In the genomic region with DNA sequence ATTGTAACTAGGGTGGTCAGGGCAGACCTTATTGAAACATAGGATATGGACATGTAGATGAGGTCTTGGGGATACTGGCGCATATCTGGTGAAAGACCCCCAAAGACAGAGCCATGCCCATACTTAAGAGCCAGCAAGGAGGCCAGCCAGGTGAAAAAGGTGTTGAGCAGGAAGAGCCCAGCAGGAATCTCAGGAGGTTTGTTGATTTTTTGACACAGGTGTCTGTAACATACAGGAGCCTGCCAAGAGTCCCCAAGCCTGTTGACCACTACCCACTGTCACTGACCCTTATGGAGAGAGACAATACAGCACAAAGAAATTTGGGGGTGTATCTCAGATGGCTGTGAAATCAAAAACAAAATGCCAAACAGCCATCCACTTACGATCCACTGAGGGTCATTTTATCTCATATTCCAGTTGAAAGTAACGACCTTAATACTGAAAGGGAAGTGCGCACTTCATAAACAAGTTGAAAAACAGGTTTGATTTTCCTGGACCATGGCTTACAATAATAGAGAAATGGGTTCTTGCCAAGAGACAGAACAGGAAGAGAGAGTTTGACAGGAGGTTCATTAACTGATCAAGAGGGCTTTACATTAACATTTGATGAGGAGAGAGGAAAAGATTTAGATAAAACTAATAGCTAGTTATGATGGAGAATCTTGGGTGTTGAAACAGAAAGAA, we compare ENCODE assay signal across 17 cellular contexts.
DNase-seq lines count a peak whose midpoint lies in the region; ATAC-seq and TF ChIP-seq lines count a peak whose summit lies in the region.
"Had no signal": no experiment of that assay in that cellular context is flagged by ENCODE, and none has a peak within 500 bp of the region (broad histone marks: within the 10 kb centered on the region; RNA-seq: fewer than 3 reads in every experiment).

No MANE protein-coding gene starts in this region.

- in situ Hi-C loops in HAP-1 (cut with MboI; ENCODE audit: low sequenced_read_pairs), result no loop called here

- no peaks in the 10 kb centered on the region for H3K27me3 ChIP-seq in suprapubic skin
- H3K27me3 ChIP-seq in HAP-1 (ENCODE audit: low read depth), result no peaks in the 10 kb centered on the region
- no peaks in the 10 kb centered on the region for H3K27me3 ChIP-seq in naive thymus-derived CD4-positive, alpha-beta T cell (ENCODE audit: control insufficient read depth in 2 of 2, insufficient read depth in 2 of 2, low read length in 2 of 2)
- H3K27me3 ChIP-seq: adrenal gland, neutrophil had no signal

- intact Hi-C loops in naive thymus-derived CD4-positive, alpha-beta T cell (cut with micrococcal nuclease), result no loop called here

- peaks cover 0 to 13% (median 0%) of the 10 kb centered on the region in 5 donors for H3K27me3 Mint-ChIP-seq in naive thymus-derived CD4-positive, alpha-beta T cell

- no peak overlapping the region for H3K4me3 Mint-ChIP-seq in naive thymus-derived CD4-positive, alpha-beta T cell
- H3K4me3 Mint-ChIP-seq: CD8-positive, alpha-beta memory T cell had no signal

- H3K4me1 ChIP-seq in suprapubic skin, result peaks cover 5% of the 10 kb centered on the region
- H3K4me1 ChIP-seq in HAP-1, result no peaks in the 10 kb centered on the region
- H3K4me1 ChIP-seq in naive thymus-derived CD4-positive, alpha-beta T cell (ENCODE audit: control insufficient read depth in 2 of 2, insufficient read depth in 2 of 2, low read length in 2 of 2), result no peaks in the 10 kb centered on the region
- H3K4me1 ChIP-seq: adrenal gland had no signal

- no peak for TF ChIP-seq CTCF in suprapubic skin (IDR thresholded peaks at IDR 0.05)

- no peaks in the 10 kb centered on the region for H3K9me3 ChIP-seq in suprapubic skin
- no peaks in the 10 kb centered on the region for H3K9me3 ChIP-seq in HAP-1
- no peaks in the 10 kb centered on the region for H3K9me3 ChIP-seq in naive thymus-derived CD4-positive, alpha-beta T cell (ENCODE audit: control insufficient read depth in 2 of 3, low read length in 3 of 3)
- H3K9me3 ChIP-seq: adrenal gland, neutrophil had no signal

- no peak for TF ChIP-seq EP300 in suprapubic skin (IDR thresholded peaks at IDR 0.05)

- no peak for ATAC-seq in naive thymus-derived CD4-positive, alpha-beta T cell

- no peak for TF ChIP-seq POLR2A in suprapubic skin (IDR thresholded peaks at IDR 0.05)

- H3K36me3 ChIP-seq in suprapubic skin, result no peaks in the 10 kb centered on the region
- no peaks in the 10 kb centered on the region for H3K36me3 ChIP-seq in HAP-1 (replicated peaks)
- H3K36me3 ChIP-seq in naive thymus-derived CD4-positive, alpha-beta T cell (ENCODE audit: control insufficient read depth in 2 of 3, insufficient read depth in 3 of 3, low read length in 3 of 3), result no peaks in the 10 kb centered on the region
- H3K36me3 ChIP-seq: adrenal gland, neutrophil had no signal

- H3K36me3 Mint-ChIP-seq in naive thymus-derived CD4-positive, alpha-beta T cell, result peaks cover 0 to 6% (median 0%) of the 10 kb centered on the region in 5 donors

- DNase-seq in DMS79 treated with DMSO at 0.1 percent for 48 hours (lab: John Stamatoyannopoulos, UW) (peak; percentile 92), NCI-H345 treated with DMSO at 0.1 percent for 48 hours (lab: John Stamatoyannopoulos, UW; ENCODE audit: unreplicated experiment) (peak; percentile 43), dermis blood vessel endothelial cell (peak; percentile 9), suprapubic skin (ENCODE audit: low spot score in 2 of 2) (no peak), HAP-1 (ENCODE audit: low spot score in 2 of 2) (no peak), NCI-H82 treated with DMSO at 0.1 percent for 48 hours (lab: John Stamatoyannopoulos, UW; ENCODE audit: unreplicated experiment) (no peak), SIG-M5 treated with dmso at 0.1 percent for 504 hours (lab: John Stamatoyannopoulos, UW; ENCODE audit: unreplicated experiment) (no peak)
- no peak for DNase-seq in naive thymus-derived CD4-positive, alpha-beta T cell
- DNase-seq: activated CD4-positive, alpha-beta T cell treated with anti-CD3 and anti-CD28 coated beads, Interleukin-2, amount 50 U/mL, for 1 hour; activated CD8-positive, alpha-beta memory T cell treated with anti-CD3 and anti-CD28 coated beads, Interleukin-2, amount 50 U/mL, for 48 hours; activated gamma-delta T cell; adrenal gland; CD8-positive, alpha-beta memory T cell; effector CD8-positive, alpha-beta T cell; NCI-H1417 treated with DMSO at 0.1 percent for 48 hours; Right ventricle myocardium superior had no signal

- H3K9me3 Mint-ChIP-seq in naive thymus-derived CD4-positive, alpha-beta T cell, result peaks cover 0 to 14% (median 0%) of the 10 kb centered on the region in 11 donors

- peak overlapping the region; percentile 44 for H3K27ac ChIP-seq in suprapubic skin
- no peak overlapping the region for H3K27ac ChIP-seq in naive thymus-derived CD4-positive, alpha-beta T cell (ENCODE audit: low read depth, low read length)
- H3K27ac ChIP-seq: adrenal gland, neutrophil had no signal

- H3K4me3 ChIP-seq in suprapubic skin, result no peak overlapping the region
- H3K4me3 ChIP-seq in HAP-1, result no peak overlapping the region
- no peak overlapping the region for H3K4me3 ChIP-seq in naive thymus-derived CD4-positive, alpha-beta T cell (ENCODE audit: low read length)
- H3K4me3 ChIP-seq: adrenal gland had no signal

- H3K27ac Mint-ChIP-seq in naive thymus-derived CD4-positive, alpha-beta T cell, result no peak overlapping the region
- H3K27ac Mint-ChIP-seq: CD8-positive, alpha-beta memory T cell had no signal

- CTCF ChIA-PET in naive thymus-derived CD4-positive, alpha-beta T cell (lab: Charles Lee), result no interaction called here

- 52% methylated on average over 4 of the region's 4 CpGs for WGBS in suprapubic skin

- no peaks in the 10 kb centered on the region for H3K4me1 Mint-ChIP-seq in naive thymus-derived CD4-positive, alpha-beta T cell
- H3K4me1 Mint-ChIP-seq: CD8-positive, alpha-beta memory T cell had no signal

- POLR2A ChIA-PET in naive thymus-derived CD4-positive, alpha-beta T cell (lab: Charles Lee), result interaction anchor here (0.6 kb wide), 1 partner anchor 9 kb away, joined by 3 read pairs; no protein-coding TSS in a partner anchor

Comparison
In these comparisons a context has a peak if more than half of its experiments do, and no peak if none do; other contexts are left out.
1. DNase-seq: peak in DMS79 treated with DMSO at 0.1 percent for 48 hours (single experiment), NCI-H345 treated with DMSO at 0.1 percent for 48 hours (single experiment) and dermis blood vessel endothelial cell (single experiment); none in suprapubic skin (0 of 2), HAP-1 (0 of 2), NCI-H82 treated with DMSO at 0.1 percent for 48 hours (single experiment), SIG-M5 treated with dmso at 0.1 percent for 504 hours (single experiment) and naive thymus-derived CD4-positive, alpha-beta T cell (0 of 9).